24 cellular contexts compared by ENCODE assay signal in the genomic region with DNA sequence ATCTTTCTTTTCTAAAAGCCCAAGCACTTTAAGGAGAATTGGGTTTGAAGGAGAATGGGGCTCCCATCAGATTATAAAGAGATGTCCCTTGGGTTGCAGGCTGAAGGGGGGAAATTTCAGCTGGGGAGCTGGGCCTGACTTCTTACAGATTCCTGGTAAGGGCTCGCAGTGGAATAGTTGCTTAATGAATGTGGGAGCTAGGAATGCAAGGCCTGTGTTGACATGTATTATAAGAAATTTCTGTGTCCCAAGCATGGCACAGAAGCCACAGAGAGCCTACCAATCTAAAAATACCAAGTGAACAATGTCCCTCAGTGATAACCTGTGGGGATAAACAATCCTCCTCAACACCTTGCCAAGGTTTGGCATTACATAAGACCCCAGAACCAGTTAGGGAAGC.
"Had no signal": no experiment of that assay in that cellular context is flagged by ENCODE, and none has a peak within 500 bp of the region (broad histone marks: within the 10 kb centered on the region; RNA-seq: fewer than 3 reads in every experiment).

No MANE protein-coding gene starts in this region.

- DNase-seq: activated CD4-positive, alpha-beta T cell treated with anti-CD3 and anti-CD28 coated beads for 36 hours; activated CD4-positive, CD25-positive, alpha-beta regulatory T cell; activated CD8-positive, alpha-beta memory T cell treated with anti-CD3 and anti-CD28 coated beads, Interleukin-2, amount 10 ng/mL, durations not matched to agents 7 days and 5 days; activated CD8-positive, alpha-beta T cell treated with anti-CD3 and anti-CD28 coated beads, Interleukin-2, amount 10 ng/mL, durations not matched to agents 7 days and 5 days; activated naive CD4-positive, alpha-beta T cell; activated T-cell treated with anti-CD3 and anti-CD28 coated beads, Interleukin-2, amount 50 U/mL, for 72 hours; brain microvascular endothelial cell; caudate nucleus; endodermal cell; gastrocnemius medialis; glutamatergic neuron; islet precursor cell; left colon; midbrain; naive thymus-derived CD8-positive, alpha-beta T cell; occipital lobe; right lobe of liver; stimulated activated CD4-positive, alpha-beta T cell treated with anti-CD3 and anti-CD28 coated beads, Interleukin-12 subunit alpha, Interleukin-12 subunit beta, amount 100 ng/mL, for 4 hours; stimulated activated CD4-positive, alpha-beta T cell treated with anti-CD3 and anti-CD28 coated beads, Interleukin-4, amount 100 ng/mL, for 24 hours; stomach; tibial artery had no signal

- H3K4me3 ChIP-seq: ascending aorta, gastrocnemius medialis, neural progenitor cell, right lobe of liver, skin epidermis, stomach, tibial artery had no signal

- H3K27me3 ChIP-seq: ascending aorta, brain microvascular endothelial cell, gastrocnemius medialis, neural progenitor cell, right lobe of liver, stomach, tibial artery had no signal

- H3K36me3 ChIP-seq: ascending aorta, brain microvascular endothelial cell, gastrocnemius medialis, neural progenitor cell, right lobe of liver, stomach, tibial artery had no signal

- H3K4me1 ChIP-seq: ascending aorta, gastrocnemius medialis, neural progenitor cell, right lobe of liver, stomach, tibial artery had no signal

- H3K27ac ChIP-seq: ascending aorta, brain microvascular endothelial cell, gastrocnemius medialis, neural progenitor cell, right lobe of liver, skin epidermis, stomach, tibial artery had no signal

- H3K9me3 ChIP-seq: ascending aorta, gastrocnemius medialis, right lobe of liver, stomach, tibial artery had no signal
